Comparison of ENCODE assay signal across 31 cellular contexts in the genomic region with DNA sequence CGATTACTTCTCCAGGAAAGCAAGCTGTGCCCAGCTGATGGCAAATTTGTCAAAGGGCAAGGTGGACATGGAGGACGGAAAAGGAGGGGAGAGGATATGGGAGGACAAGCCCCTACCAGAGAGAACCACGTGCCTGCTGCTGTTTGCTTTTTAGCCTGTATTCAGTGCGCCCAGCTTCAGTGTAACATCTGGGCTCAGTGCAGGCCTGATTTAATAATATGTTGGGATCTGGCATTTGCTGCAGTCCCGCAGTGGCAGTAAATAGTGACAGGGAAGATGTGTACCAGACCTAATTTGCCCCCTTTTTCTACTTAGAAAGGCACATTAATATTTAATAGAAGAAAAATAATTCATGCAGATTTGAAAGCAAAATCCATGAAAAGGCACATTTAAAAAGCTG.
"Had no signal": no experiment of that assay in that cellular context is flagged by ENCODE, and none has a peak within 500 bp of the region (broad histone marks: within the 10 kb centered on the region; RNA-seq: fewer than 3 reads in every experiment).

No MANE protein-coding gene starts in this region.

- H3K36me3 Mint-ChIP-seq: activated naive CD4-positive, alpha-beta T cell treated with anti-CD3 and anti-CD28 coated beads, Interleukin-2, amount 50 U/mL, for 24 hours; activated naive CD8-positive, alpha-beta T cell treated with anti-CD3 and anti-CD28 coated beads, Interleukin-2, amount 10 ng/mL, durations not matched to agents 7 days and 5 days; WTC11 had no signal

- H3K9me3 Mint-ChIP-seq: activated CD4-positive, alpha-beta T cell treated with anti-CD3 and anti-CD28 coated beads, Interleukin-2, amount 10 ng/mL, durations not matched to agents 7 days and 5 days; activated naive CD4-positive, alpha-beta T cell treated with anti-CD3 and anti-CD28 coated beads, Interleukin-2, amount 50 U/mL, for 24 hours; activated naive CD8-positive, alpha-beta T cell treated with anti-CD3 and anti-CD28 coated beads, Interleukin-2, amount 10 ng/mL, durations not matched to agents 7 days and 5 days; activated T-cell treated with anti-CD3 and anti-CD28 coated beads, Interleukin-2, amount 50 U/mL, for 24 hours; activated T-helper 2 cell treated with anti-CD3 and anti-CD28 coated beads, Interferon-gamma antibody, Interleukin-2, Interleukin-4, amounts not matched to agents 10 μg/mL and 5 μg/mL and 100 μg/mL, durations not matched to agents 14 hours and 24 hours and 36 hours; central memory CD8-positive, alpha-beta T cell; T-helper 2 cell treated with Interferon-gamma antibody and Interleukin-4, amounts not matched to agents 5 μg/mL and 100 μg/mL, for 36 hours; WTC11 had no signal

- DNase-seq: activated CD4-positive, alpha-beta T cell treated with anti-CD3 and anti-CD28 coated beads for 36 hours; activated CD4-positive, alpha-beta T cell treated with anti-CD3 and anti-CD28 coated beads, Interleukin-2, amount 10 ng/mL, durations not matched to agents 7 days and 5 days; activated CD4-positive, alpha-beta T cell treated with anti-CD3 and anti-CD28 coated beads, Interleukin-2, amount 50 U/mL, for 48 hours; activated CD8-positive, alpha-beta T cell treated with anti-CD3 and anti-CD28 coated beads, Interleukin-2, amount 10 ng/mL, durations not matched to agents 7 days and 5 days; activated gamma-delta T cell; activated naive CD4-positive, alpha-beta T cell treated with Interleukin-2 at 50 U/mL for 16 hours; activated naive CD8-positive, alpha-beta T cell treated with anti-CD3 and anti-CD28 coated beads, Interleukin-2, amount 10 ng/mL, durations not matched to agents 7 days and 5 days; activated T-cell treated with anti-CD3 and anti-CD28 coated beads, Interleukin-2, amount 50 U/mL, for 24 hours; amygdala; Karpas-422; KBM-7; NCI-H1048; NCI-H1105 treated with DMSO at 0.1 percent for 48 hours; NCI-H1436; NCI-H187; NCI-H2029 treated with DMSO at 0.1 percent for 48 hours; NCI-H2107; NCI-H2171; NCI-H226; NCI-H446 treated with DMSO at 0.1 percent for 48 hours; NCI-H524; NCI-H774; SHP77; SJCRH30 had no signal

- H3K27me3 Mint-ChIP-seq: activated CD4-positive, alpha-beta T cell treated with anti-CD3 and anti-CD28 coated beads, Interleukin-2, amount 10 ng/mL, durations not matched to agents 7 days and 5 days; activated naive CD8-positive, alpha-beta T cell treated with anti-CD3 and anti-CD28 coated beads, Interleukin-2, amount 10 ng/mL, durations not matched to agents 7 days and 5 days; activated T-cell treated with anti-CD3 and anti-CD28 coated beads, Interleukin-2, amount 50 U/mL, for 24 hours had no signal

- H3K4me1 Mint-ChIP-seq: activated CD4-positive, alpha-beta T cell treated with anti-CD3 and anti-CD28 coated beads for 36 hours; activated CD4-positive, alpha-beta T cell treated with anti-CD3 and anti-CD28 coated beads, Interleukin-2, amount 10 ng/mL, durations not matched to agents 7 days and 5 days; activated naive CD4-positive, alpha-beta T cell treated with anti-CD3 and anti-CD28 coated beads, Interleukin-2, amount 50 U/mL, for 24 hours; activated naive CD8-positive, alpha-beta T cell treated with anti-CD3 and anti-CD28 coated beads, Interleukin-2, amount 10 ng/mL, durations not matched to agents 7 days and 5 days; central memory CD8-positive, alpha-beta T cell had no signal

- H3K27ac Mint-ChIP-seq: activated CD4-positive, alpha-beta T cell treated with anti-CD3 and anti-CD28 coated beads for 36 hours; activated CD4-positive, alpha-beta T cell treated with anti-CD3 and anti-CD28 coated beads, Interleukin-2, amount 10 ng/mL, durations not matched to agents 7 days and 5 days; activated CD8-positive, alpha-beta T cell treated with anti-CD3 and anti-CD28 coated beads, Interleukin-2, amount 10 ng/mL, durations not matched to agents 7 days and 5 days; activated naive CD4-positive, alpha-beta T cell treated with anti-CD3 and anti-CD28 coated beads, Interleukin-2, amount 50 U/mL, for 24 hours; activated naive CD8-positive, alpha-beta T cell treated with anti-CD3 and anti-CD28 coated beads, Interleukin-2, amount 10 ng/mL, durations not matched to agents 7 days and 5 days; activated T-cell treated with anti-CD3 and anti-CD28 coated beads, Interleukin-2, amount 50 U/mL, for 24 hours; activated T-helper 2 cell treated with anti-CD3 and anti-CD28 coated beads, Interferon-gamma antibody, Interleukin-2, Interleukin-4, amounts not matched to agents 10 μg/mL and 5 μg/mL and 100 μg/mL, durations not matched to agents 14 hours and 24 hours and 36 hours; T-helper 2 cell treated with Interferon-gamma antibody and Interleukin-4, amounts not matched to agents 5 μg/mL and 100 μg/mL, for 36 hours; WTC11 had no signal

- ATAC-seq: activated CD4-positive, alpha-beta T cell treated with anti-CD3 and anti-CD28 coated beads for 36 hours; activated CD4-positive, CD25-positive, alpha-beta regulatory T cell treated with anti-CD3 and anti-CD28 coated beads, Interleukin-2, amount 50 U/mL, for 24 hours; activated CD8-positive, alpha-beta T cell treated with anti-CD3 and anti-CD28 coated beads, Interleukin-2, amount 10 ng/mL, durations not matched to agents 7 days and 5 days; Panc1; WTC11 had no signal

- H3K4me3 Mint-ChIP-seq: activated CD4-positive, alpha-beta T cell treated with anti-CD3 and anti-CD28 coated beads for 36 hours; activated CD4-positive, alpha-beta T cell treated with anti-CD3 and anti-CD28 coated beads, Interleukin-2, amount 10 ng/mL, durations not matched to agents 7 days and 5 days; activated CD8-positive, alpha-beta T cell treated with anti-CD3 and anti-CD28 coated beads, Interleukin-2, amount 10 ng/mL, durations not matched to agents 7 days and 5 days; activated naive CD4-positive, alpha-beta T cell treated with anti-CD3 and anti-CD28 coated beads, Interleukin-2, amount 50 U/mL, for 24 hours; activated naive CD8-positive, alpha-beta T cell treated with anti-CD3 and anti-CD28 coated beads, Interleukin-2, amount 10 ng/mL, durations not matched to agents 7 days and 5 days; activated T-cell treated with anti-CD3 and anti-CD28 coated beads, Interleukin-2, amount 50 U/mL, for 24 hours; central memory CD8-positive, alpha-beta T cell; T-helper 2 cell treated with Interferon-gamma antibody and Interleukin-4, amounts not matched to agents 5 μg/mL and 100 μg/mL, for 36 hours; WTC11 had no signal
